ENCODE assay signal across 18 cellular contexts in genomic region chr4:56496241-56496640, GRCh38. TPM values are rescaled to one million over a fixed set of nuclear protein-coding genes. Genes with fewer than 3 reads are reported as not detected.
DNase-seq lines count a peak whose midpoint lies in the region; ATAC-seq, FAIRE-seq and TF ChIP-seq lines count a peak whose summit lies in the region.
"Had no signal": no experiment of that assay in that cellular context is flagged by ENCODE, and none has a peak within 500 bp of the region (broad histone marks: within the 10 kb centered on the region; RNA-seq: fewer than 3 reads in every experiment).

No MANE protein-coding gene starts in this region.

- H3K9me2 ChIP-seq in PC-3 (replicated peaks; ENCODE audit: low read length): no peaks in the 10 kb centered on the region

- POLR2A ChIA-PET in PC-3 (lab: Charles Lee; ENCODE audit: unreplicated experiment): interaction anchor here (0.8 to 1.0 kb wide), 3 partner anchors 28 to 465 kb away, joined by 5 to 6 read pairs (median 5); partner anchors contain the start of gene AASDH

- no peaks in the 10 kb centered on the region for H3F3A ChIP-seq in PC-3 (ENCODE audit: low read length, unreplicated experiment)

- H3K9me3 ChIP-seq in PC-3 (ENCODE audit: low read length) (no peaks in the 10 kb centered on the region), small intestine (ENCODE audit: control insufficient read depth, low read depth) (no peaks in the 10 kb centered on the region)
- H3K9me3 ChIP-seq: BLaER1 had no signal

- H3K27me3 ChIP-seq in PC-3 (ENCODE audit: low read length) (no peaks in the 10 kb centered on the region), small intestine (ENCODE audit: control insufficient read depth in 2 of 2, insufficient read depth in 2 of 2, low read length in 2 of 2) (no peaks in the 10 kb centered on the region), dorsolateral prefrontal cortex (no peaks in the 10 kb centered on the region)
- H3K27me3 ChIP-seq: BLaER1 had no signal

- peaks cover 12% of the 10 kb centered on the region for H3K4me1 ChIP-seq in PC-3 (ENCODE audit: insufficient read depth, low read length)
- H3K4me1 ChIP-seq in small intestine (ENCODE audit: control insufficient read depth in 2 of 2, insufficient read depth in 1 of 2, low read depth in 1 of 2, low read length in 1 of 2): no peaks in the 10 kb centered on the region
- H3K4me1 ChIP-seq: BLaER1 had no signal

- intact Hi-C loops in PC-3 (cut with micrococcal nuclease) (loop anchor here (1.0 to 5.0 kb wide), 2 partner anchors 48 to 54 kb away; no protein-coding TSS in a partner anchor), dorsolateral prefrontal cortex (cut with DNase I) (no loop called here)

- ATAC-seq in PC-3: peak; percentile 92
- ATAC-seq: GM23338 had no signal

- no peaks in the 10 kb centered on the region; the same call in 1 of the 2 replicates for H3K79me2 ChIP-seq in PC-3 (ENCODE audit: low read length)

- H4K20me1 ChIP-seq in PC-3 (ENCODE audit: low read length): 0 out of 2 replicates have a peak, but pooled peaks cover 3% of the 10 kb centered on the region
- H4K20me1 ChIP-seq: BLaER1 had no signal

- no peak overlapping the region for H2AFZ ChIP-seq in PC-3 (ENCODE audit: low read length)
- H2AFZ ChIP-seq: GM23338 had no signal

- no peak overlapping the region for H3K4me3 ChIP-seq in PC-3 (ENCODE audit: low read length)
- no peak overlapping the region for H3K4me3 ChIP-seq in small intestine (ENCODE audit: low read depth in 1 of 2, low read length in 2 of 2)
- H3K4me3 ChIP-seq in dorsolateral prefrontal cortex: no peak overlapping the region
- H3K4me3 ChIP-seq: BLaER1, GM23338 had no signal

- WGBS in small intestine, 3 donors: 96 to 100% (median 97%) methylated on average over 1 of the region's 1 CpG

- H3K9ac ChIP-seq in PC-3 (ENCODE audit: low read length): no peak overlapping the region
- H3K9ac ChIP-seq: BLaER1 had no signal

- peak; percentile 14 for DNase-seq in DMS79 treated with DMSO at 0.1 percent for 48 hours (lab: John Stamatoyannopoulos, UW)
- no peak for DNase-seq in DMS79 (lab: John Stamatoyannopoulos, UW)
- peak; percentile 59 for DNase-seq in PC-3
- no peak for DNase-seq in small intestine
- DNase-seq in dorsolateral prefrontal cortex: no peak
- DNase-seq in mesenteric fat pad (ENCODE audit: low spot score): no peak
- DNase-seq: 8988T; CD4-positive, alpha-beta memory T cell; DMS153; GDM1; HCEC 1CT had no signal

- peaks cover 49% of the 10 kb centered on the region for H3K36me3 ChIP-seq in PC-3 (ENCODE audit: low read depth, low read length)
- peaks cover 0 to 6% of the 10 kb centered on the region in 2 donors for H3K36me3 ChIP-seq in small intestine (ENCODE audit: control insufficient read depth in 2 of 2, insufficient read depth in 2 of 2, low read length in 2 of 2)

- no TSS peak for BruUV-seq in PC-3 (replicated peaks; lab: Mats Ljungman, UMichigan)

- TF ChIP-seq CTCF in 22Rv1 (IDR thresholded peaks at IDR 0.05): no peak
- no peak for TF ChIP-seq CTCF in PC-3 (conservative IDR thresholded peaks at IDR 0.05; ENCODE audit: low read depth, low read length)
- no peak for TF ChIP-seq CTCF in dorsolateral prefrontal cortex (IDR thresholded peaks at IDR 0.05 in 54 of 56, conservative IDR thresholded peaks at IDR 0.05 in 2 of 56; ENCODE audit: low read depth in 1 of 56, partially characterized antibody in 56 of 56)

- H3K27ac ChIP-seq in 22Rv1 (peak overlapping the region; percentile 4; the same call in 1 of the 2 replicates), PC-3 (ENCODE audit: low read length) (0 out of 2 replicates have a peak overlapping the region, but pooled peaks have one; percentile 5), small intestine (ENCODE audit: low read depth in 1 of 2, low read length in 1 of 2) (no peak overlapping the region), dorsolateral prefrontal cortex (no peak overlapping the region)
- H3K27ac ChIP-seq: BLaER1 had no signal

- CTCF ChIA-PET in PC-3 (lab: Charles Lee): interaction anchor here (1.7 kb wide), 1 partner anchor 49 kb away, joined by 7 read pairs; no protein-coding TSS in a partner anchor

- 0 out of 2 replicates have a peak overlapping the region, but pooled peaks have one; percentile 14 for H3K4me2 ChIP-seq in PC-3 (ENCODE audit: low read length)
- H3K4me2 ChIP-seq: BLaER1, GM23338 had no signal

- FAIRE-seq in small intestine (lab: Jason Lieb, UNC): peak; percentile 5
- FAIRE-seq: GM12892, GM18507, H54 had no signal

RNA-seq across cellular contexts. Expression of gene ARL9, which starts 9.3 kb away (rescaled TPM):
- total RNA-seq in PC-3 (2014; rRNA removed) (0.29 and 0.51 TPM in 2 replicates), dorsolateral prefrontal cortex (1 to 10 TPM in 80 of 120 experiments, under 1 TPM in 39, not detected in 1; 0.20 to 5.4 (median 1.2) TPM), mesenteric fat pad (not detected)
- polyA plus RNA-seq in small intestine: 1 to 10 TPM in 1 of 3 donors, under 1 TPM in 1, not detected in 1; 0.54 to 2.1 TPM
- total RNA-seq: GM23338 had no signal
- polyA plus RNA-seq: CD14-positive monocyte had no signal

RNA-seq across cellular contexts. Expression of gene SRP72, which starts 28.8 kb away (rescaled TPM):
- 102 and 118 TPM in 2 replicates for total RNA-seq in PC-3 (2014; rRNA removed)
- 10 to 100 TPM; 18.8 to 39.7 (median 30.5) TPM for polyA plus RNA-seq in small intestine
- 100 to 1,000 TPM in 6 of 120 experiments, 10 to 100 TPM in 114; 47.9 to 110 (median 81.9) TPM for total RNA-seq in dorsolateral prefrontal cortex
- 83.7 TPM for total RNA-seq in mesenteric fat pad

Comparison
In these comparisons a context has a peak if more than half of its experiments do, and no peak if none do; other contexts are left out.
1. DNase-seq: peak in DMS79 treated with DMSO at 0.1 percent for 48 hours (single experiment) and PC-3 (single experiment); none in DMS79 (single experiment), small intestine (single experiment), dorsolateral prefrontal cortex (0 of 10) and mesenteric fat pad (single experiment).
2. H3K27ac ChIP-seq: peak in 22Rv1 (single experiment) and PC-3 (single experiment); none in small intestine (0 of 2) and dorsolateral prefrontal cortex (0 of 59).